ENCODE assay signal across 23 cellular contexts in the genomic region with DNA sequence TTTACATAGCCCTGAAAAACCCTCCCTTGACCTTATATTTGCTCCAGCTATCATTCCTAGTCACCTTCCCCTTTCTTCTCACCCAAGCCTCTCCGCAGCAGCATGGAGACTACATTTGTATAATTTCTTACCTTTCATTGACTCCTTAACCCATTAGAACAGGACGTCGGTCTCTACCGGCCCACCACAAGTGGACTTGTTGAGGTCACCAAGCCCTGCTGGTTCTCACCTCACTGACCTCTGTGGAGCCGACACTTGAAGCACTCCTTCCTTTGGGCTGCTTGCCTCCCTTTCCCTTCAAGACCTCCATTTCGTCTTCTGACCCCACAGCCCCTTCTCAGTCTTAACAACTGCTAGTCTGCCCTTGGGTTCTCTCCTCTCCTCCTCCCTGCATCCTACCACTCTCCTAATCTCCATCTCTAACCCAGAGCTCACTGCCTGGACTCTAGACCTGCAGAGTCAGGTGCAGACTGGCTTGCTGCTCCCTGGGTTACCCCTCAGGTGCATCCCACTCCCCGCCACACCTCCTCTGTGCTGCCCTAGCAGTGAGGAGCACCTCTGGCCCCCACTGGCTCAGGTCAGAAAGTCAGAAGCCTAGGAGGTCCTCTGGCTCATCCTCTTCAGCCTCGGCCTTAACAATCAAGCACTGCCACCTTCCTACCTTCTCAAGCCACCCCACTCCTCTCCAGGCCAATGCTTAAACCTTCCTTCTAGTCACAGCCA.
"Had no signal": no experiment of that assay in that cellular context is flagged by ENCODE, and none has a peak within 500 bp of the region (broad histone marks: within the 10 kb centered on the region; RNA-seq: fewer than 3 reads in every experiment).

No MANE protein-coding gene starts in this region.

- H3K27me3 Mint-ChIP-seq: brain; effector memory CD8-positive, alpha-beta T cell; stimulated activated memory B cell treated with anti-CD40 and anti-IgM and Interleukin-4, amounts not matched to agents 10 μg/mL and 1 μg/mL and 100 μg/mL, for 72 hours had no signal

- H3K9me3 Mint-ChIP-seq: brain; effector memory CD8-positive, alpha-beta T cell; immature natural killer cell; mesothelial cell of epicardium; naive B cell; neural progenitor cell; stimulated activated memory B cell treated with anti-CD40 and anti-IgM and Interleukin-4, amounts not matched to agents 10 μg/mL and 1 μg/mL and 100 μg/mL, for 72 hours had no signal

- H3K4me3 Mint-ChIP-seq: brain; effector memory CD8-positive, alpha-beta T cell; immature natural killer cell; mesothelial cell of epicardium; neural progenitor cell; stimulated activated memory B cell treated with anti-CD40 and anti-IgM and Interleukin-4, amounts not matched to agents 10 μg/mL and 1 μg/mL and 100 μg/mL, for 72 hours had no signal

- H3K36me3 Mint-ChIP-seq: brain; immature natural killer cell; naive B cell; stimulated activated memory B cell treated with anti-CD40 and anti-IgM and Interleukin-4, amounts not matched to agents 10 μg/mL and 1 μg/mL and 100 μg/mL, for 72 hours had no signal

- DNase-seq: activated CD4-positive, alpha-beta T cell treated with anti-CD3 and anti-CD28 coated beads for 48 hours; activated CD4-positive, alpha-beta T cell treated with anti-CD3 and anti-CD28 coated beads, Interleukin-2, amount 50 U/mL, for 48 hours; activated CD8-positive, alpha-beta memory T cell treated with anti-CD3 and anti-CD28 coated beads for 24 hours; activated naive CD4-positive, alpha-beta T cell treated with anti-CD3 and anti-CD28 coated beads, Interleukin-2, amount 50 U/mL, for 16 hours; adrenal gland; cortex of kidney; effector memory CD8-positive, alpha-beta T cell; foreskin fibroblast; heart left ventricle; hypothalamus; immature natural killer cell; left colon; naive B cell; occipital lobe; right lobe of liver; stimulated activated CD4-positive, alpha-beta T cell treated with anti-CD3 and anti-CD28 coated beads, Interleukin-4, amount 100 ng/mL, for 24 hours; stomach; T-helper 1 cell had no signal

- H3K27ac Mint-ChIP-seq: effector memory CD8-positive, alpha-beta T cell; immature natural killer cell; mesothelial cell of epicardium; neural progenitor cell; stimulated activated memory B cell treated with anti-CD40 and anti-IgM and Interleukin-4, amounts not matched to agents 10 μg/mL and 1 μg/mL and 100 μg/mL, for 72 hours had no signal

- ATAC-seq: activated CD4-positive, CD25-positive, alpha-beta regulatory T cell treated with anti-CD3 and anti-CD28 coated beads, Interleukin-2, amount 50 U/mL, for 24 hours; effector memory CD8-positive, alpha-beta T cell; heart left ventricle; left colon; right lobe of liver; stimulated activated memory B cell treated with anti-CD40 and anti-IgM and Interleukin-4, amounts not matched to agents 10 μg/mL and 1 μg/mL and 100 μg/mL, for 72 hours had no signal
